Comparison of ENCODE assay signal across 26 cellular contexts in genomic region chr11:95192717-95193116, GRCh38.
"Had no signal": no experiment of that assay in that cellular context is flagged by ENCODE, and none has a peak within 500 bp of the region (broad histone marks: within the 10 kb centered on the region; RNA-seq: fewer than 3 reads in every experiment).

No MANE protein-coding gene starts in this region.

- H3K9me3 ChIP-seq: adrenal gland, ascending aorta, body of pancreas, Peyer's patch, SJCRH30 had no signal

- H3K4me3 ChIP-seq: adrenal gland, ascending aorta, body of pancreas, Peyer's patch, SJCRH30 had no signal

- H3K4me3 Mint-ChIP-seq: activated B cell treated with CpG ODN at 0.5 μM for 24 hours; activated CD4-positive, alpha-beta T cell treated with anti-CD3 and anti-CD28 coated beads, Interleukin-2, amount 10 ng/mL, durations not matched to agents 24 days and 14 days; activated naive CD4-positive, alpha-beta T cell treated with anti-CD3 and anti-CD28 coated beads for 36 hours; activated naive CD8-positive, alpha-beta T cell treated with anti-CD3 and anti-CD28 coated beads for 36 hours; activated T-cell treated with anti-CD3 and anti-CD28 coated beads, Interleukin-2, amount 50 U/mL, for 4 hours; IgD-negative memory B cell; T-helper 1 cell treated with Interleukin-12 subunit alpha and Interleukin-12 subunit beta and Interleukin-4 antibody, amounts not matched to agents 30 μg/mL and 1 μg/mL, for 36 hours had no signal

- H3K4me1 ChIP-seq: adrenal gland, ascending aorta, Peyer's patch, SJCRH30 had no signal

- H3K27ac Mint-ChIP-seq: activated CD4-positive, alpha-beta T cell treated with anti-CD3 and anti-CD28 coated beads, Interleukin-2, amount 10 ng/mL, durations not matched to agents 24 days and 14 days; activated naive CD4-positive, alpha-beta T cell treated with anti-CD3 and anti-CD28 coated beads for 36 hours; activated naive CD8-positive, alpha-beta T cell treated with anti-CD3 and anti-CD28 coated beads for 36 hours; IgD-negative memory B cell; T-helper 1 cell treated with Interleukin-12 subunit alpha and Interleukin-12 subunit beta and Interleukin-4 antibody, amounts not matched to agents 30 μg/mL and 1 μg/mL, for 36 hours had no signal

- H3K27ac ChIP-seq: adrenal gland, ascending aorta, body of pancreas, KMS-11, Peyer's patch, RWPE1, SJCRH30 had no signal

- H3K27me3 Mint-ChIP-seq: activated B cell treated with CpG ODN at 0.5 μM for 24 hours; activated CD4-positive, alpha-beta T cell treated with anti-CD3 and anti-CD28 coated beads, Interleukin-2, amount 10 ng/mL, durations not matched to agents 24 days and 14 days; activated naive CD8-positive, alpha-beta T cell treated with anti-CD3 and anti-CD28 coated beads for 36 hours; IgD-negative memory B cell had no signal

- DNase-seq: activated B cell treated with CpG ODN at 0.5 μM for 24 hours; activated CD4-positive, alpha-beta T cell treated with anti-CD3 and anti-CD28 coated beads for 1 hour; activated CD4-positive, alpha-beta T cell treated with anti-CD3 and anti-CD28 coated beads, Interleukin-2, amount 10 ng/mL, durations not matched to agents 24 days and 14 days; activated CD4-positive, alpha-beta T cell treated with anti-CD3 and anti-CD28 coated beads, Interleukin-2, amount 50 U/mL, for 48 hours; activated CD8-positive, alpha-beta memory T cell treated with anti-CD3 and anti-CD28 coated beads for 24 hours; activated effector memory CD4-positive, alpha-beta T cell treated with anti-CD3 and anti-CD28 coated beads, Interleukin-2, amount 50 U/mL, for 16 hours; activated naive CD4-positive, alpha-beta T cell treated with anti-CD3 and anti-CD28 coated beads for 36 hours; activated naive CD8-positive, alpha-beta T cell treated with anti-CD3 and anti-CD28 coated beads for 36 hours; activated T-cell treated with anti-CD3 and anti-CD28 coated beads, Interleukin-2, amount 50 U/mL, for 4 hours; adrenal gland; body of pancreas; NCI-H1092; NCI-H1694; NCI-H345; NCI-H510A; NCI-H526 treated with DMSO at 0.1 percent for 48 hours; NCI-H82; Peyer's patch; Right ventricle myocardium superior; SJCRH30; SW 1271 had no signal

- H3K9me3 Mint-ChIP-seq: activated B cell treated with CpG ODN at 0.5 μM for 24 hours; activated CD4-positive, alpha-beta T cell treated with anti-CD3 and anti-CD28 coated beads, Interleukin-2, amount 10 ng/mL, durations not matched to agents 24 days and 14 days; activated naive CD4-positive, alpha-beta T cell treated with anti-CD3 and anti-CD28 coated beads for 36 hours; activated naive CD8-positive, alpha-beta T cell treated with anti-CD3 and anti-CD28 coated beads for 36 hours; activated T-cell treated with anti-CD3 and anti-CD28 coated beads, Interleukin-2, amount 50 U/mL, for 4 hours; IgD-negative memory B cell; T-helper 1 cell treated with Interleukin-12 subunit alpha and Interleukin-12 subunit beta and Interleukin-4 antibody, amounts not matched to agents 30 μg/mL and 1 μg/mL, for 36 hours had no signal

- H3K36me3 ChIP-seq: SJCRH30 had no signal

- H3K27me3 ChIP-seq: adrenal gland, ascending aorta, body of pancreas, Peyer's patch, SJCRH30 had no signal

- H3K4me2 ChIP-seq: KMS-11 had no signal

- H3K9ac ChIP-seq: KMS-11 had no signal
